ENCODE assay signal across 29 cellular contexts in the genomic region with DNA sequence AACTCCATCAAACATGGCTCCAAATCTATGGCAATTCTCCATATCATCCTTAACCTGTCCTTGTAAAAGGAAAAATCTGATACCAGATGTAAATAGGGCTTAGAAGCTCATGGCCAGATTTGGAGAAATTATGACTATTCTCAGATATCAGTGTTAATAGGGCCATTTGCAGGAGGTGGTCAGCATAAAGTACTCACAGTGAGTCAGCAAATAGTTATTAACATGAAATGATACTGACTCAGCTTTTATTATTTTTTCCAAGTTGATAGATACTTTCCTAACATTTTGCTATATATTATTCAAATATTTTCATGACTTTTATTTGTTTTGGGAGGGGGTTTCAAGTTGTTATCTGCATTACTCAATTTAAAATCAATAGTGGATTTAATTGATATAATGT. TPM values are rescaled to one million over a fixed set of nuclear protein-coding genes. Genes with fewer than 3 reads are reported as not detected.
"Had no signal": no experiment of that assay in that cellular context is flagged by ENCODE, and none has a peak within 500 bp of the region (broad histone marks: within the 10 kb centered on the region; RNA-seq: fewer than 3 reads in every experiment).

No MANE protein-coding gene starts in this region.

- H3K9me3 ChIP-seq: ascending aorta, Peyer's patch, SJSA1, SK-N-SH had no signal

- H3K4me2 ChIP-seq: SK-N-SH had no signal

- H3K4me3 ChIP-seq: ascending aorta, Peyer's patch, SJSA1 had no signal

- DNase-seq: activated CD4-positive, alpha-beta T cell treated with anti-CD3 and anti-CD28 coated beads, Interleukin-2, amount 10 ng/mL, durations not matched to agents 24 days and 14 days; activated CD4-positive, alpha-beta T cell treated with anti-CD3 and anti-CD28 coated beads, Interleukin-2, amount 50 U/mL, for 4 hours; activated CD8-positive, alpha-beta T cell treated with anti-CD3 and anti-CD28 coated beads for 36 hours; activated gamma-delta T cell; activated naive CD4-positive, alpha-beta T cell treated with Interleukin-2 at 50 U/mL for 16 hours; activated naive CD8-positive, alpha-beta T cell treated with anti-CD3 and anti-CD28 coated beads, Interleukin-2, amount 10 ng/mL, durations not matched to agents 7 days and 5 days; activated T-cell treated with anti-CD3 and anti-CD28 coated beads, Interleukin-2, amount 50 U/mL, for 1 hour; activated T-cell treated with anti-CD3 and anti-CD28 coated beads, Interleukin-2, amount 50 U/mL, for 72 hours; amygdala; NCI-H1048; NCI-H1105 treated with DMSO at 0.1 percent for 48 hours; NCI-H1436; NCI-H1694; NCI-H1930; NCI-H2081 treated with DMSO at 0.1 percent for 48 hours; NCI-H226; NCI-H446 treated with DMSO at 0.1 percent for 48 hours; NCI-H524; Peyer's patch; RPMI8226; SHP77 treated with DMSO at 0.1 percent for 48 hours; SK-N-SH had no signal

- FAIRE-seq: TTC549 had no signal

- H3K4me1 ChIP-seq: ascending aorta, Peyer's patch, SJSA1 had no signal

- H3K36me3 ChIP-seq: ascending aorta, Peyer's patch, SJSA1 had no signal

- H3K27me3 ChIP-seq: ascending aorta, Peyer's patch, SJSA1 had no signal

- H3K9ac ChIP-seq: SK-N-SH had no signal

- H3K27ac ChIP-seq: ascending aorta, Peyer's patch, SJSA1 had no signal

- ATAC-seq: activated CD8-positive, alpha-beta T cell treated with anti-CD3 and anti-CD28 coated beads for 36 hours; activated T-cell treated with anti-CD3 and anti-CD28 coated beads, Interleukin-2, amount 50 U/mL, for 72 hours; activated T-helper 17 cell treated with anti-CD3 and anti-CD28 coated beads, Interleukin-2, amount 50 U/mL, for 72 hours had no signal

- H3K9me2 ChIP-seq: SK-N-SH had no signal

RNA-seq across cellular contexts. Expression of a gene that starts 11.5 kb away (rescaled TPM):
- total RNA-seq: activated CD4-positive, alpha-beta T cell treated with anti-CD3 and anti-CD28 coated beads, Interleukin-2, amount 10 ng/mL, durations not matched to agents 24 days and 14 days; activated CD8-positive, alpha-beta memory T cell treated with anti-CD3 and anti-CD28 coated beads for 36 hours; activated CD8-positive, alpha-beta T cell treated with anti-CD3 and anti-CD28 coated beads for 36 hours; activated naive CD8-positive, alpha-beta T cell treated with anti-CD3 and anti-CD28 coated beads, Interleukin-2, amount 10 ng/mL, durations not matched to agents 7 days and 5 days; activated T-cell treated with anti-CD3 and anti-CD28 coated beads, Interleukin-2, amount 50 U/mL, for 72 hours; ascending aorta; MCF 10A; Peyer's patch; SJSA1 had no signal
- polyA plus RNA-seq: adipose tissue, SK-N-SH had no signal
